In the genomic region with DNA sequence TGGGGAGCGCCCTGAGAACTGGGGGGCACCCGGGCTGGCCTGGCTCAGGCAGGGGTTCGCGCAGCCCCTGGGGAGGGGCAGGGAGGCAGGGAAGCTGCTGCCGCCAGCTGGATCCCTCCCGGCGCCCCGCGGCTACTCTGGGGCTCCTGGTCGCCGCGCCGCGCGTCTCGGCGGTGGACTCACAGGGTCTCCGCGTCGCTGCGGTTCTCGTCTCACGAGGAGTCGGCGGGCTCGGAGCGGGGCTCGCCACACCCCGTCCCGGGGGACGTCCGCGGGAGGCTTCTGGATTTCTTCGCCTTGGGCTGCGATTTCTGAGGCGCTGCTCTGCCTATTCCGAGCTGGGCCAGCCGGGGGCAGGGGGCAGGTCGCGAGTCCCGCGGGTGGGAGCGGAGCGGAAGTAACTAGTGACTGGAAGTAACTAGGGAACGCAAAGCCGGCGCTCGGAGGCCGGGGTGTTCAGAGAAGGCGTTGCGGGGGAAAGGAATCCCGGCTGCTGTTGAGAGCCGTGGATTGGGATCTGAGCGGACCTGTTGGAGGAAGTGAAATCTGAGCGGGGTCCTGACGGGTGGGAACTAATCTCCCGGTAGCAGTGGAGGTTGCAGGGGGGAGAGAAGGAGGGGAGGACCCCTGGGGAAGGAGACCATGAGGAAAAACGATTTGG, we compare ENCODE assay signal across 1 cellular context.
A peak's percentile ranks its signal among the peaks of the same experiment; 100 is the strongest.
TF ChIP-seq lines count a peak whose summit lies in the region.

No MANE protein-coding gene starts in this region.

TF ChIP-seq in HepG2, 621 proteins besides CTCF, POLR2A, EP300 and RAD21 (continued from another document and continues in another):
- TF ChIP-seq SIX4 (CRISPR knock-in tag; IDR thresholded peaks at IDR 0.05) = peak; percentile 78
- no peak for TF ChIP-seq CC2D1A (CRISPR knock-in tag; IDR thresholded peaks at IDR 0.05)
- no peak for TF ChIP-seq ZNF260 (CRISPR knock-in tag; IDR thresholded peaks at IDR 0.05; ENCODE audit: borderline replicate concordance, low read depth)
- TF ChIP-seq ZNF780A (CRISPR knock-in tag; IDR thresholded peaks at IDR 0.05) = no peak
- no peak for TF ChIP-seq ZNF891 (CRISPR knock-in tag; IDR thresholded peaks at IDR 0.05)
- TF ChIP-seq, protein P1, sequence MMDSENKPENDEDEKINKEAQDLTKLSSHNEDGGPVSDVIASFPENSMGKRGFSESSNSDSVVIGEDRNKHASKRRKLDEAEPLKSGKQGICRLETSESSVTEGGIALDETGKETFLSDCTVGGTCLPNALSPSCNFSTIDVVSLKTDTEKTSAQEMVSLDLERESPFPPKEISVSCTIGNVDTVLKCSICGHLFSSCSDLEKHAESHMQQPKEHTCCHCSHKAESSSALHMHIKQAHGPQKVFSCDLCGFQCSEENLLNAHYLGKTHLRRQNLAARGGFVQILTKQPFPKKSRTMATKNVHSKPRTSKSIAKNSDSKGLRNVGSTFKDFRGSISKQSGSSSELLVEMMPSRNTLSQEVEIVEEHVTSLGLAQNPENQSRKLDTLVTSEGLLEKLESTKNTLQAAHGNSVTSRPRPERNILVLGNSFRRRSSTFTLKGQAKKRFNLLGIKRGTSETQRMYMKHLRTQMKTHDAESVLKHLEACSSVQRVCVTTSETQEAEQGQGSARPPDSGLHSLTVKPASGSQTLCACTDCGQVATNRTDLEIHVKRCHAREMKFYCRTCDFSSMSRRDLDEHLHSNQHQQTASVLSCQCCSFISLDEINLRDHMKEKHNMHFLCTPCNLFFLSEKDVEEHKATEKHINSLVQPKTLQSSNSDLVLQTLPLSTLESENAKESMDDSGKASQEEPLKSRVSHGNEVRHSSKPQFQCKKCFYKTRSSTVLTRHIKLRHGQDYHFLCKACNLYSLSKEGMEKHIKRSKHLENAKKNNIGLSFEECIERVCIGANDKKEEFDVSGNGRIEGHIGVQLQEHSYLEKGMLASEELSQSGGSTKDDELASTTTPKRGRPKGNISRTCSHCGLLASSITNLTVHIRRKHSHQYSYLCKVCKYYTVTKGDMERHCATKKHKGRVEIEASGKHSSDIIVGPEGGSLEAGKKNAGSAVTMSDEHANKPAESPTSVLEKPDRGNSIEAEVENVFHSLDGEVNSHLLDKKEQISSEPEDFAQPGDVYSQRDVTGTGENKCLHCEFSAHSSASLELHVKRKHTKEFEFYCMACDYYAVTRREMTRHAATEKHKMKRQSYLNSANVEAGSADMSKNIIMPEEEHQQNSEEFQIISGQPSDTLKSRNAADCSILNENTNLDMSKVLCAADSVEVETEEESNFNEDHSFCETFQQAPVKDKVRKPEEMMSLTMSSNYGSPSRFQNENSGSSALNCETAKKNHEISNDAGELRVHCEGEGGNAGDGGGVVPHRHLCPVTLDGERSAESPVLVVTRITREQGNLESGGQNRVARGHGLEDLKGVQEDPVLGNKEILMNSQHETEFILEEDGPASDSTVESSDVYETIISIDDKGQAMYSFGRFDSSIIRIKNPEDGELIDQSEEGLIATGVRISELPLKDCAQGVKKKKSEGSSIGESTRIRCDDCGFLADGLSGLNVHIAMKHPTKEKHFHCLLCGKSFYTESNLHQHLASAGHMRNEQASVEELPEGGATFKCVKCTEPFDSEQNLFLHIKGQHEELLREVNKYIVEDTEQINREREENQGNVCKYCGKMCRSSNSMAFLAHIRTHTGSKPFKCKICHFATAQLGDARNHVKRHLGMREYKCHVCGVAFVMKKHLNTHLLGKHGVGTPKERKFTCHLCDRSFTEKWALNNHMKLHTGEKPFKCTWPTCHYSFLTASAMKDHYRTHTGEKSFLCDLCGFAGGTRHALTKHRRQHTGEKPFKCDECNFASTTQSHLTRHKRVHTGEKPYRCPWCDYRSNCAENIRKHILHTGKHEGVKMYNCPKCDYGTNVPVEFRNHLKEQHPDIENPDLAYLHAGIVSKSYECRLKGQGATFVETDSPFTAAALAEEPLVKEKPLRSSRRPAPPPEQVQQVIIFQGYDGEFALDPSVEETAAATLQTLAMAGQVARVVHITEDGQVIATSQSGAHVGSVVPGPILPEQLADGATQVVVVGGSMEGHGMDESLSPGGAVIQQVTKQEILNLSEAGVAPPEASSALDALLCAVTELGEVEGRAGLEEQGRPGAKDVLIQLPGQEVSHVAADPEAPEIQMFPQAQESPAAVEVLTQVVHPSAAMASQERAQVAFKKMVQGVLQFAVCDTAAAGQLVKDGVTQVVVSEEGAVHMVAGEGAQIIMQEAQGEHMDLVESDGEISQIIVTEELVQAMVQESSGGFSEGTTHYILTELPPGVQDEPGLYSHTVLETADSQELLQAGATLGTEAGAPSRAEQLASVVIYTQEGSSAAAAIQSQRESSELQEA (CRISPR knock-in tag; IDR thresholded peaks at IDR 0.05; ENCODE audit: not compliant biosample characterization) = no peak
- TF ChIP-seq NCOR1 (IDR thresholded peaks at IDR 0.05; ENCODE audit: borderline replicate concordance, low read length) = no peak
- peak; percentile 22; the same call in 1 of the 2 replicates for TF ChIP-seq DMAP1 (CRISPR knock-in tag; IDR thresholded peaks at IDR 0.05)
- TF ChIP-seq, protein P2, sequence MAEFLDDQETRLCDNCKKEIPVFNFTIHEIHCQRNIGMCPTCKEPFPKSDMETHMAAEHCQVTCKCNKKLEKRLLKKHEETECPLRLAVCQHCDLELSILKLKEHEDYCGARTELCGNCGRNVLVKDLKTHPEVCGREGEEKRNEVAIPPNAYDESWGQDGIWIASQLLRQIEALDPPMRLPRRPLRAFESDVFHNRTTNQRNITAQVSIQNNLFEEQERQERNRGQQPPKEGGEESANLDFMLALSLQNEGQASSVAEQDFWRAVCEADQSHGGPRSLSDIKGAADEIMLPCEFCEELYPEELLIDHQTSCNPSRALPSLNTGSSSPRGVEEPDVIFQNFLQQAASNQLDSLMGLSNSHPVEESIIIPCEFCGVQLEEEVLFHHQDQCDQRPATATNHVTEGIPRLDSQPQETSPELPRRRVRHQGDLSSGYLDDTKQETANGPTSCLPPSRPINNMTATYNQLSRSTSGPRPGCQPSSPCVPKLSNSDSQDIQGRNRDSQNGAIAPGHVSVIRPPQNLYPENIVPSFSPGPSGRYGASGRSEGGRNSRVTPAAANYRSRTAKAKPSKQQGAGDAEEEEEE (CRISPR knock-in tag; IDR thresholded peaks at IDR 0.05; ENCODE audit: borderline replicate concordance) = no peak
- TF ChIP-seq, protein P3, sequence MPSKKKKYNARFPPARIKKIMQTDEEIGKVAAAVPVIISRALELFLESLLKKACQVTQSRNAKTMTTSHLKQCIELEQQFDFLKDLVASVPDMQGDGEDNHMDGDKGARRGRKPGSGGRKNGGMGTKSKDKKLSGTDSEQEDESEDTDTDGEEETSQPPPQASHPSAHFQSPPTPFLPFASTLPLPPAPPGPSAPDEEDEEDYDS (CRISPR knock-in tag; IDR thresholded peaks at IDR 0.05) = no peak
- TF ChIP-seq STAT5B (CRISPR knock-in tag; IDR thresholded peaks at IDR 0.05) = no peak
- no peak for TF ChIP-seq BRF2 (CRISPR knock-in tag; IDR thresholded peaks at IDR 0.05)
- TF ChIP-seq FOXK1 (CRISPR knock-in tag; IDR thresholded peaks at IDR 0.05; ENCODE audit: borderline replicate concordance, low read depth) = no peak
- TF ChIP-seq ZBTB20 (CRISPR knock-in tag; IDR thresholded peaks at IDR 0.05; ENCODE audit: borderline replicate concordance, low read depth) = no peak
- TF ChIP-seq ZMYM3 (CRISPR knock-in tag; IDR thresholded peaks at IDR 0.05) = 0 out of 2 replicates have a peak, but pooled peaks have one; percentile 27
- no peak for TF ChIP-seq SMAD9 (CRISPR knock-in tag; IDR thresholded peaks at IDR 0.05)
- TF ChIP-seq BRD4 (CRISPR knock-in tag; IDR thresholded peaks at IDR 0.05) = no peak
- TF ChIP-seq MZF1 (CRISPR knock-in tag; IDR thresholded peaks at IDR 0.05; ENCODE audit: borderline replicate concordance) = no peak
- no peak for TF ChIP-seq PTBP1 (IDR thresholded peaks at IDR 0.05; ENCODE audit: low read depth, low read length, poor library complexity, severe bottlenecking)
- no peak for TF ChIP-seq ZNF567 (CRISPR knock-in tag; IDR thresholded peaks at IDR 0.05; ENCODE audit: borderline replicate concordance)
- TF ChIP-seq CENPT (CRISPR knock-in tag; IDR thresholded peaks at IDR 0.05; ENCODE audit: low read depth) = peak; percentile 42; the same call in 1 of the 2 replicates
- no peak for TF ChIP-seq JDP2 (CRISPR knock-in tag; IDR thresholded peaks at IDR 0.05; ENCODE audit: borderline replicate concordance)
- no peak for TF ChIP-seq TOE1 (CRISPR knock-in tag; IDR thresholded peaks at IDR 0.05)
- no peak for TF ChIP-seq ARID3A (IDR thresholded peaks at IDR 0.05; ENCODE audit: low read depth, low read length)
- TF ChIP-seq, protein P4, sequence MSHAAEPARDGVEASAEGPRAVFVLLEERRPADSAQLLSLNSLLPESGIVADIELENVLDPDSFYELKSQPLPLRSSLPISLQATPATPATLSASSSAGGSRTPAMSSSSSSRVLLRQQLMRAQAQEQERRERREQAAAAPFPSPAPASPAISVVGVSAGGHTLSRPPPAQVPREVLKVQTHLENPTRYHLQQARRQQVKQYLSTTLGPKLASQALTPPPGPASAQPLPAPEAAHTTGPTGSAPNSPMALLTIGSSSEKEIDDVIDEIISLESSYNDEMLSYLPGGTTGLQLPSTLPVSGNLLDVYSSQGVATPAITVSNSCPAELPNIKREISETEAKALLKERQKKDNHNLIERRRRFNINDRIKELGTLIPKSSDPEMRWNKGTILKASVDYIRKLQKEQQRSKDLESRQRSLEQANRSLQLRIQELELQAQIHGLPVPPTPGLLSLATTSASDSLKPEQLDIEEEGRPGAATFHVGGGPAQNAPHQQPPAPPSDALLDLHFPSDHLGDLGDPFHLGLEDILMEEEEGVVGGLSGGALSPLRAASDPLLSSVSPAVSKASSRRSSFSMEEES (CRISPR knock-in tag; IDR thresholded peaks at IDR 0.05) = no peak
- no peak; the same call in 1 of the 2 replicates for TF ChIP-seq ZNF790 (CRISPR knock-in tag; IDR thresholded peaks at IDR 0.05; ENCODE audit: borderline replicate concordance)
- TF ChIP-seq, protein P5, sequence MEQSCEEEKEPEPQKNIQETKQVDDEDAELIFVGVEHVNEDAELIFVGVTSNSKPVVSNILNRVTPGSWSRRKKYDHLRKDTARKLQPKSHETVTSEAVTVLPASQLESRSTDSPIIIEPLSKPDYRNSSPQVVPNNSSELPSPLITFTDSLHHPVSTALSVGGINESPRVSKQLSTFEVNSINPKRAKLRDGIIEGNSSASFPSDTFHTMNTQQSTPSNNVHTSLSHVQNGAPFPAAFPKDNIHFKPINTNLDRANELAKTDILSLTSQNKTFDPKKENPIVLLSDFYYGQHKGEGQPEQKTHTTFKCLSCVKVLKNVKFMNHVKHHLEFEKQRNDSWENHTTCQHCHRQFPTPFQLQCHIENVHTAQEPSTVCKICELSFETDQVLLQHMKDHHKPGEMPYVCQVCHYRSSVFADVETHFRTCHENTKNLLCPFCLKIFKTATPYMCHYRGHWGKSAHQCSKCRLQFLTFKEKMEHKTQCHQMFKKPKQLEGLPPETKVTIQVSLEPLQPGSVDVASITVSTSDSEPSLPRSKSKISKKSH (CRISPR knock-in tag; IDR thresholded peaks at IDR 0.05; ENCODE audit: borderline replicate concordance) = no peak
- no peak for TF ChIP-seq ZBED4 (CRISPR knock-in tag; IDR thresholded peaks at IDR 0.05; ENCODE audit: borderline replicate concordance)
- TF ChIP-seq TGIF2 (CRISPR knock-in tag; IDR thresholded peaks at IDR 0.05) = no peak
- TF ChIP-seq ZNF431 (CRISPR knock-in tag; IDR thresholded peaks at IDR 0.05; ENCODE audit: borderline replicate concordance, low read depth) = 0 out of 2 replicates have a peak, but pooled peaks have one; percentile 22
- TF ChIP-seq SETDB1 (CRISPR knock-in tag; IDR thresholded peaks at IDR 0.05; ENCODE audit: borderline replicate concordance) = no peak
